21 cellular contexts compared by ENCODE assay signal in the genomic region with DNA sequence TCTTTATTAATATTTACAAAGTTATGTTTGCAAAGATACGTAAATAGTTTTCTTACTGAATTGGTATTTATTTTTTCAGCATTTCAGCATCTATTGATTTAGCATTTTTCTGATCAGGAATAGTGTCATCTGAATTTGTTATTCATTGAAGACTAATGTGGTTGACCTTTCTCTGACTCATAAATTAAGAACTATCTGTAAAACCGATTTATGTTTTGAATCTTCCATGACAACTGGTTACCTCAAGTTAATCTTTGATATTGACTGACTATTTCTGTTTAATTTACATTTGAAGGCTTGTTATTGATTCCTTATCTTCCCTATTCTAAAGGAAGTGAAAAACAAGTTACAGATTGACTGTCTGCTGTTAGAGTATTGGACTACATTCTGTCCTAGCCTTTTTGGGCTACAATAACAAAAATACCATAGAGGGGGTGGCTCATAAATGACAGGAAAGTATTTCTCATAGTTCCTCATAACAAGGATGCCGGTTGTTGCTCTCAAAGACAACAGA.
DNase-seq lines count a peak whose midpoint lies in the region; ATAC-seq, FAIRE-seq and TF ChIP-seq lines count a peak whose summit lies in the region.
"Had no signal": no experiment of that assay in that cellular context is flagged by ENCODE, and none has a peak within 500 bp of the region (broad histone marks: within the 10 kb centered on the region; RNA-seq: fewer than 3 reads in every experiment).

No MANE protein-coding gene starts in this region.

- no peaks in the 10 kb centered on the region for H4K20me1 ChIP-seq in OCI-LY3 (ENCODE audit: insufficient read depth, low read length)
- H4K20me1 ChIP-seq in K562 (replicated peaks; ENCODE audit: control insufficient read depth, insufficient read depth, low read length): no peaks in the 10 kb centered on the region

- H3K27ac ChIP-seq in OCI-LY3 (ENCODE audit: low read length): peak overlapping the region; percentile 2; the same call in 1 of the 2 replicates
- no peak overlapping the region for H3K27ac ChIP-seq in K562 (ENCODE audit: extremely low read depth, low read depth, low read length)
- H3K27ac ChIP-seq in tibial artery: no peak overlapping the region

- no TSS peak for BruUV-seq in K562 (replicated peaks; lab: Mats Ljungman, UMichigan)

- no peak overlapping the region for H2AFZ ChIP-seq in OCI-LY3 (ENCODE audit: low read depth, low read length)
- H2AFZ ChIP-seq in K562 (ENCODE audit: low read depth, low read length): no peak overlapping the region

- CTCF ChIA-PET in K562 (lab: Yijun Ruan, JAX; ENCODE audit: low intra/inter-chr PET ratio): no interaction called here

- no peak for TF ChIP-seq RAD21 in K562 (CRISPR knock-in tag; conservative IDR thresholded peaks at IDR 0.05 in 1 of 2, IDR thresholded peaks at IDR 0.05 in 1 of 2)

- H3K4me2 ChIP-seq in OCI-LY3 (ENCODE audit: low read length) (peak overlapping the region; percentile 25), K562 (ENCODE audit: insufficient read depth, low read length) (no peak overlapping the region)

- DNase-seq in ELR (ENCODE audit: low read depth) (peak; percentile 3), K562 (ENCODE audit: extremely low read depth in 1 of 4, low spot score in 3 of 4) (no peak), mucosa of gallbladder (ENCODE audit: low spot score) (no peak), MG63 (no peak), epidermal melanocyte (ENCODE audit: insufficient read length, low spot score) (no peak), tibial artery (no peak)
- DNase-seq: 8988T; C1 segment of cervical spinal cord; Caco-2; CD8-positive, alpha-beta T cell; DMS153; DND-41; GDM1; GOT3; HFFc6 had no signal

- ATAC-seq in GM18907 (IDR thresholded peaks at IDR 0.05; ENCODE audit: unreplicated experiment): peak; percentile 59
- no peak for ATAC-seq in K562
- ATAC-seq: CD8-positive, alpha-beta T cell had no signal

- H3K4me3 ChIP-seq in OCI-LY3 (ENCODE audit: low read length) (no peak overlapping the region), K562 (no peak overlapping the region), MG63 (no peak overlapping the region), tibial artery (no peak overlapping the region)
- H3K4me3 ChIP-seq: HAP-1 had no signal

- no peak for TF ChIP-seq POLR2A in K562 (conservative IDR thresholded peaks at IDR 0.05)

- H3K9ac ChIP-seq in OCI-LY3 (ENCODE audit: low read length) (no peak overlapping the region), K562 (ENCODE audit: insufficient read depth in 1 of 2, low read depth in 2 of 2, low read length in 2 of 2) (no peak overlapping the region)

- intact Hi-C loops in K562 (cut with micrococcal nuclease): no loop called here
- intact Hi-C loops in tibial artery (cut with DNase I; ENCODE audit: low total_unique reads): no loop called here

- WGBS in K562 (ENCODE audit: insufficient coverage, low coverage, missing lambda C conversion rate): 2% methylated on average over 3 of the region's 3 CpGs

- TF ChIP-seq CTCF in OCI-LY3 (IDR thresholded peaks at IDR 0.05; ENCODE audit: low read depth, low read length) (no peak), K562 (IDR thresholded peaks at IDR 0.05 in 2 of 3, conservative IDR thresholded peaks at IDR 0.05 in 1 of 3; ENCODE audit: insufficient read depth in 2 of 3, low read depth in 1 of 3, low read length in 3 of 3) (no peak), tibial artery (IDR thresholded peaks at IDR 0.05) (no peak)

- H3K9me1 ChIP-seq in K562 (ENCODE audit: control insufficient read depth, insufficient read depth, low read length): no peaks in the 10 kb centered on the region

- no peaks in the 10 kb centered on the region for H3K27me3 ChIP-seq in OCI-LY3 (ENCODE audit: low read depth, low read length)
- no peaks in the 10 kb centered on the region for H3K27me3 ChIP-seq in K562 (ENCODE audit: control insufficient read depth in 2 of 2, insufficient read depth in 2 of 2, low read length in 2 of 2)
- H3K27me3 ChIP-seq in MG63: no peaks in the 10 kb centered on the region
- no peaks in the 10 kb centered on the region for H3K27me3 ChIP-seq in tibial artery

- TF ChIP-seq EP300 in K562 (IDR thresholded peaks at IDR 0.05; ENCODE audit: low read length): no peak

- FAIRE-seq in K562 (lab: Jason Lieb, UNC): peak; percentile 15
- FAIRE-seq: GM12891, GM18507, H54 had no signal

- H3K9me3 ChIP-seq in OCI-LY3 (ENCODE audit: insufficient read depth, low read length) (no peaks in the 10 kb centered on the region), K562 (replicated peaks; ENCODE audit: control insufficient read depth, insufficient read depth, low read depth, low read length) (peaks cover 2% of the 10 kb centered on the region; the same call in 1 of the 2 replicates), MG63 (no peaks in the 10 kb centered on the region), tibial artery (no peaks in the 10 kb centered on the region)
- H3K9me3 ChIP-seq: Caco-2, HAP-1 had no signal

- in situ Hi-C loops in K562 (cut with MboI): no loop called here

- H3K79me2 ChIP-seq in OCI-LY3 (ENCODE audit: low read length) (no peaks in the 10 kb centered on the region), K562 (ENCODE audit: control insufficient read depth, insufficient read depth, low read length) (no peaks in the 10 kb centered on the region)

- H3K4me1 ChIP-seq in OCI-LY3 (ENCODE audit: low read length) (peaks cover 21% of the 10 kb centered on the region), K562 (replicated peaks in 1 of 2; ENCODE audit: control insufficient read depth in 2 of 2, insufficient read depth in 2 of 2, low read length in 2 of 2) (no peaks in the 10 kb centered on the region), tibial artery (no peaks in the 10 kb centered on the region)
- H3K4me1 ChIP-seq: Caco-2, HAP-1 had no signal

- POLR2A ChIA-PET in K562 (lab: Yijun Ruan, JAX): no interaction called here

- H3K36me3 ChIP-seq in OCI-LY3 (replicated peaks; ENCODE audit: low read depth, low read length): peaks cover 2% of the 10 kb centered on the region
- no peaks in the 10 kb centered on the region for H3K36me3 ChIP-seq in K562 (ENCODE audit: control insufficient read depth, insufficient read depth, low read length)
- no peaks in the 10 kb centered on the region for H3K36me3 ChIP-seq in MG63
- H3K36me3 ChIP-seq in tibial artery: no peaks in the 10 kb centered on the region
- H3K36me3 ChIP-seq: HAP-1 had no signal

TF ChIP-seq in K562, 482 proteins besides CTCF, POLR2A, EP300 and RAD21:
- TF ChIP-seq ZKSCAN3 (CRISPR knock-in tag; IDR thresholded peaks at IDR 0.05) (no peak), TCFL5 (CRISPR knock-in tag; conservative IDR thresholded peaks at IDR 0.05) (no peak), TOE1 (IDR thresholded peaks at IDR 0.05; ENCODE audit: borderline replicate concordance) (no peak), TOE1 (CRISPR knock-in tag; IDR thresholded peaks at IDR 0.05; ENCODE audit: borderline replicate concordance, low read depth) (no peak), ZNF316 (IDR thresholded peaks at IDR 0.05) (no peak), ZNF699 (CRISPR knock-in tag; IDR thresholded peaks at IDR 0.05; ENCODE audit: insufficient replicate concordance) (no peak), POLR2G (IDR thresholded peaks at IDR 0.05; ENCODE audit: low read depth, low read length) (no peak), PTBP1 (IDR thresholded peaks at IDR 0.05; ENCODE audit: low read depth, low read length) (no peak), MAZ (CRISPR knock-in tag; conservative IDR thresholded peaks at IDR 0.05 in 1 of 2, IDR thresholded peaks at IDR 0.05 in 1 of 2) (no peak), KLF10 (CRISPR knock-in tag; IDR thresholded peaks at IDR 0.05) (no peak)
- TF ChIP-seq, protein P1, sequence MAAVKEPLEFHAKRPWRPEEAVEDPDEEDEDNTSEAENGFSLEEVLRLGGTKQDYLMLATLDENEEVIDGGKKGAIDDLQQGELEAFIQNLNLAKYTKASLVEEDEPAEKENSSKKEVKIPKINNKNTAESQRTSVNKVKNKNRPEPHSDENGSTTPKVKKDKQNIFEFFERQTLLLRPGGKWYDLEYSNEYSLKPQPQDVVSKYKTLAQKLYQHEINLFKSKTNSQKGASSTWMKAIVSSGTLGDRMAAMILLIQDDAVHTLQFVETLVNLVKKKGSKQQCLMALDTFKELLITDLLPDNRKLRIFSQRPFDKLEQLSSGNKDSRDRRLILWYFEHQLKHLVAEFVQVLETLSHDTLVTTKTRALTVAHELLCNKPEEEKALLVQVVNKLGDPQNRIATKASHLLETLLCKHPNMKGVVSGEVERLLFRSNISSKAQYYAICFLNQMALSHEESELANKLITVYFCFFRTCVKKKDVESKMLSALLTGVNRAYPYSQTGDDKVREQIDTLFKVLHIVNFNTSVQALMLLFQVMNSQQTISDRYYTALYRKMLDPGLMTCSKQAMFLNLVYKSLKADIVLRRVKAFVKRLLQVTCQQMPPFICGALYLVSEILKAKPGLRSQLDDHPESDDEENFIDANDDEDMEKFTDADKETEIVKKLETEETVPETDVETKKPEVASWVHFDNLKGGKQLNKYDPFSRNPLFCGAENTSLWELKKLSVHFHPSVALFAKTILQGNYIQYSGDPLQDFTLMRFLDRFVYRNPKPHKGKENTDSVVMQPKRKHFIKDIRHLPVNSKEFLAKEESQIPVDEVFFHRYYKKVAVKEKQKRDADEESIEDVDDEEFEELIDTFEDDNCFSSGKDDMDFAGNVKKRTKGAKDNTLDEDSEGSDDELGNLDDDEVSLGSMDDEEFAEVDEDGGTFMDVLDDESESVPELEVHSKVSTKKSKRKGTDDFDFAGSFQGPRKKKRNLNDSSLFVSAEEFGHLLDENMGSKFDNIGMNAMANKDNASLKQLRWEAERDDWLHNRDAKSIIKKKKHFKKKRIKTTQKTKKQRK (IDR thresholded peaks at IDR 0.05; ENCODE audit: borderline replicate concordance, low read depth, low read length): no peak
